In the genomic region with DNA sequence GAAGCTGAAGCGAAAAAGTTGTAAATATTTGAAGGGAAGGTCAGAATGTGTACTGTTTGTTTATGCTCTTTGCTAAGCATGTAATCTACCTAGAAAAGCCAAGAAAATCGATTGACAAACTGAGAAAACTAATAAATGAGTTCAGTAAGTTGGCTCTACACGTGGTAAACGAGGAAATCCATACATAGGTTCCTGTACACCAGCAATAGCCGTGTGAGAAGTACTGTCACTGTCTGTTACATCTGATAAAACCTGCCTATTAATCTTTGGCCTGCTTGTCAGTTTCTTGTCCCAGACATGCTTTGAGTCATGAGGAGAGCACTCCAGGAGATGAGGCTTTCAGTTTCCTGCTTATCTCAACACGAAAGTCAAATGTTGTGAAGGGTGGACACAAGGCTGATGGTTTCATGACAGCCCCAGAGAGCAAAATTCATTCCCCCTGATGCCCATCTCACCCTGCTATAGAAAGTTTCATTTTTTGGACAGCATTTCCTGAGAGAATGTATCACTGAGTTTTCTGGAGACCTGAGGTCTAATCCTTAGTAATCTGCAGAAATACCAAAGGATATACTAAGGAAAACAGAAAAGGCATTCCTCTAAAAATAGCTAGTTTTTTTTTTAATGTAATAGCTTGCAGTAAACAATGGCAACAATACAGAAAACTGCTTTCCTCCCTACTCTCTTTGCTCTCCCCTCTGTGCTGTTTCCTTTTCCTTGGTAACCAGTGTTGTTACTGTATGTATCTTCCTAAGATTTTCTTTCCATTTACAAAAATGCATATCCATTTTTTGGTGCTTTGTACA, we compare ENCODE assay signal across 9 cellular contexts. TPM values are rescaled to one million over a fixed set of nuclear protein-coding genes. Genes with fewer than 3 reads are reported as not detected.
DNase-seq lines count a peak whose midpoint lies in the region; ATAC-seq and TF ChIP-seq lines count a peak whose summit lies in the region.
"Had no signal": no experiment of that assay in that cellular context is flagged by ENCODE, and none has a peak within 500 bp of the region (broad histone marks: within the 10 kb centered on the region; RNA-seq: fewer than 3 reads in every experiment).

No MANE protein-coding gene starts in this region.

- H3K79me2 ChIP-seq in Loucy (ENCODE audit: insufficient read depth, low read length): no peaks in the 10 kb centered on the region

- no peak overlapping the region for H3K4me2 ChIP-seq in Loucy (ENCODE audit: low read depth, low read length, poor library complexity, severe bottlenecking)

- H3K4me3 ChIP-seq in Loucy (ENCODE audit: low read length, poor library complexity, severe bottlenecking) (no peak overlapping the region), HAP-1 (no peak overlapping the region)

- no peaks in the 10 kb centered on the region for H4K20me1 ChIP-seq in Loucy (ENCODE audit: insufficient read depth, low read length, poor library complexity, severe bottlenecking)

- H3K27me3 ChIP-seq in Loucy (ENCODE audit: insufficient read depth, low read length, poor library complexity, severe bottlenecking) (peaks cover 5% of the 10 kb centered on the region), foreskin keratinocyte (no peaks in the 10 kb centered on the region), HAP-1 (ENCODE audit: low read depth) (no peaks in the 10 kb centered on the region)

- no peaks in the 10 kb centered on the region for H3K27me3 Mint-ChIP-seq in activated T-helper 2 cell treated with anti-CD3 and anti-CD28 coated beads, Interferon-gamma antibody, Interleukin-2, Interleukin-4, amounts not matched to agents 10 μg/mL and 5 μg/mL and 100 μg/mL, durations not matched to agents 14 hours and 24 hours and 36 hours (ENCODE audit: low read depth)

- H3K36me3 ChIP-seq in Loucy (ENCODE audit: insufficient read depth, low read length) (no peaks in the 10 kb centered on the region), HAP-1 (replicated peaks) (no peaks in the 10 kb centered on the region)

- H3K27ac Mint-ChIP-seq in activated T-helper 2 cell treated with anti-CD3 and anti-CD28 coated beads, Interferon-gamma antibody, Interleukin-2, Interleukin-4, amounts not matched to agents 10 μg/mL and 5 μg/mL and 100 μg/mL, durations not matched to agents 14 hours and 24 hours and 36 hours: no peak overlapping the region
- no peak overlapping the region for H3K27ac Mint-ChIP-seq in activated naive CD4-positive, alpha-beta T cell treated with anti-CD3 and anti-CD28 coated beads, Interleukin-2, amount 50 U/mL, for 72 hours

- peak; percentile 75 for ATAC-seq in GM21737 (IDR thresholded peaks at IDR 0.05; ENCODE audit: unreplicated experiment)
- ATAC-seq in foreskin keratinocyte: peak; percentile 83
- ATAC-seq in activated naive CD4-positive, alpha-beta T cell treated with anti-CD3 and anti-CD28 coated beads, Interleukin-2, amount 50 U/mL, for 72 hours: no peak

- in situ Hi-C loops in HAP-1 (cut with MboI; ENCODE audit: low sequenced_read_pairs): no loop called here

- H3K9me3 ChIP-seq in Loucy (ENCODE audit: insufficient read depth, low read depth, low read length) (no peaks in the 10 kb centered on the region), HAP-1 (no peaks in the 10 kb centered on the region)

- H3K4me1 Mint-ChIP-seq in activated T-helper 2 cell treated with anti-CD3 and anti-CD28 coated beads, Interferon-gamma antibody, Interleukin-2, Interleukin-4, amounts not matched to agents 10 μg/mL and 5 μg/mL and 100 μg/mL, durations not matched to agents 14 hours and 24 hours and 36 hours (ENCODE audit: low read depth): peaks cover 6% of the 10 kb centered on the region

- DNase-seq in EH (ENCODE audit: low read depth): peak; percentile 63
- peak; percentile 34 to 51 for DNase-seq in foreskin keratinocyte
- no peak for DNase-seq in activated T-helper 2 cell treated with anti-CD3 and anti-CD28 coated beads, Interferon-gamma antibody, Interleukin-2, Interleukin-4, amounts not matched to agents 10 μg/mL and 5 μg/mL and 100 μg/mL, durations not matched to agents 14 hours and 24 hours and 36 hours (ENCODE audit: low spot score)
- DNase-seq in HAP-1 (ENCODE audit: low spot score in 2 of 2): no peak
- DNase-seq in activated naive CD4-positive, alpha-beta T cell treated with anti-CD3 and anti-CD28 coated beads, Interleukin-2, amount 50 U/mL, for 72 hours (ENCODE audit: low spot score in 2 of 2): no peak
- DNase-seq in NCI-H2171 treated with DMSO at 0.1 percent for 48 hours (lab: John Stamatoyannopoulos, UW): no peak
- DNase-seq: DND-41 had no signal

- no peaks in the 10 kb centered on the region for H3K36me3 Mint-ChIP-seq in activated T-helper 2 cell treated with anti-CD3 and anti-CD28 coated beads, Interferon-gamma antibody, Interleukin-2, Interleukin-4, amounts not matched to agents 10 μg/mL and 5 μg/mL and 100 μg/mL, durations not matched to agents 14 hours and 24 hours and 36 hours (ENCODE audit: low read depth)
- no peaks in the 10 kb centered on the region for H3K36me3 Mint-ChIP-seq in activated naive CD4-positive, alpha-beta T cell treated with anti-CD3 and anti-CD28 coated beads, Interleukin-2, amount 50 U/mL, for 72 hours

- TF ChIP-seq CTCF in Loucy (conservative IDR thresholded peaks at IDR 0.05; ENCODE audit: low read length) (no peak), foreskin keratinocyte (conservative IDR thresholded peaks at IDR 0.05) (no peak)

- intact Hi-C loops in activated T-helper 2 cell treated with anti-CD3 and anti-CD28 coated beads, Interferon-gamma antibody, Interleukin-2, Interleukin-4, amounts not matched to agents 10 μg/mL and 5 μg/mL and 100 μg/mL, durations not matched to agents 14 hours and 24 hours and 36 hours (cut with micrococcal nuclease): no loop called here

- H3K9me3 Mint-ChIP-seq in activated T-helper 2 cell treated with anti-CD3 and anti-CD28 coated beads, Interferon-gamma antibody, Interleukin-2, Interleukin-4, amounts not matched to agents 10 μg/mL and 5 μg/mL and 100 μg/mL, durations not matched to agents 14 hours and 24 hours and 36 hours: no peaks in the 10 kb centered on the region
- H3K9me3 Mint-ChIP-seq in activated naive CD4-positive, alpha-beta T cell treated with anti-CD3 and anti-CD28 coated beads, Interleukin-2, amount 50 U/mL, for 72 hours: no peaks in the 10 kb centered on the region

- no peaks in the 10 kb centered on the region for H3F3A ChIP-seq in Loucy (ENCODE audit: low read depth)

- H3K27ac ChIP-seq in foreskin keratinocyte: no peak overlapping the region

- H2AFZ ChIP-seq in Loucy (ENCODE audit: low read length): peak overlapping the region; percentile 17; the same call in 1 of the 2 replicates

- no peaks in the 10 kb centered on the region for H3K9me2 ChIP-seq in Loucy (replicated peaks; ENCODE audit: low read depth, low read length)

- H3K4me1 ChIP-seq in Loucy (ENCODE audit: insufficient read depth, low read length, poor library complexity, severe bottlenecking) (no peaks in the 10 kb centered on the region), foreskin keratinocyte (peaks cover 8% of the 10 kb centered on the region), HAP-1 (peaks cover 14% of the 10 kb centered on the region)

- no peak overlapping the region for H3K9ac ChIP-seq in Loucy (ENCODE audit: low read depth, low read length, poor library complexity, severe bottlenecking)

- H3K4me3 Mint-ChIP-seq in activated T-helper 2 cell treated with anti-CD3 and anti-CD28 coated beads, Interferon-gamma antibody, Interleukin-2, Interleukin-4, amounts not matched to agents 10 μg/mL and 5 μg/mL and 100 μg/mL, durations not matched to agents 14 hours and 24 hours and 36 hours (ENCODE audit: low read depth): no peak overlapping the region

RNA-seq across cellular contexts. Expression of a gene that starts 18.8 kb away (rescaled TPM):
- 26.1 and 26.9 TPM in 2 replicates for total RNA-seq in foreskin keratinocyte
- polyA plus RNA-seq in foreskin keratinocyte: 3.3 and 4.4 TPM in 2 replicates
- 11.2 and 11.9 TPM in 2 replicates for total RNA-seq in activated T-helper 2 cell treated with anti-CD3 and anti-CD28 coated beads, Interferon-gamma antibody, Interleukin-2, Interleukin-4, amounts not matched to agents 10 μg/mL and 5 μg/mL and 100 μg/mL, durations not matched to agents 14 hours and 24 hours and 36 hours
- total RNA-seq in activated naive CD4-positive, alpha-beta T cell treated with anti-CD3 and anti-CD28 coated beads, Interleukin-2, amount 50 U/mL, for 72 hours: 10 to 100 TPM in 1 of 2 donors, 1 to 10 TPM in 1; 3.5 to 14.6 TPM

Comparison
In these comparisons a context has a peak if more than half of its experiments do, and no peak if none do; other contexts are left out.
1. DNase-seq: peak in EH (single experiment) and foreskin keratinocyte (2 of 2); none in activated T-helper 2 cell treated with anti-CD3 and anti-CD28 coated beads, Interferon-gamma antibody, Interleukin-2, Interleukin-4, amounts not matched to agents 10 μg/mL and 5 μg/mL and 100 μg/mL, durations not matched to agents 14 hours and 24 hours and 36 hours (single experiment), HAP-1 (0 of 2), activated naive CD4-positive, alpha-beta T cell treated with anti-CD3 and anti-CD28 coated beads, Interleukin-2, amount 50 U/mL, for 72 hours (0 of 2) and NCI-H2171 treated with DMSO at 0.1 percent for 48 hours (single experiment).
2. ATAC-seq: peak in GM21737 (single experiment) and foreskin keratinocyte (single experiment); none in activated naive CD4-positive, alpha-beta T cell treated with anti-CD3 and anti-CD28 coated beads, Interleukin-2, amount 50 U/mL, for 72 hours (0 of 2).